ENCODE assay signal across 10 cellular contexts in genomic region chr2:41782306-41783158, GRCh38.
A peak's percentile ranks its signal among the peaks of the same experiment; 100 is the strongest.
DNase-seq lines count a peak whose midpoint lies in the region; ATAC-seq and TF ChIP-seq lines count a peak whose summit lies in the region.
"Had no signal": no experiment of that assay in that cellular context is flagged by ENCODE, and none has a peak within 500 bp of the region (broad histone marks: within the 10 kb centered on the region; RNA-seq: fewer than 3 reads in every experiment).

No MANE protein-coding gene starts in this region.

- no peaks in the 10 kb centered on the region for H3K27me3 ChIP-seq in cardiac muscle cell
- no peaks in the 10 kb centered on the region for H3K27me3 ChIP-seq in right atrium auricular region

- H3K4me1 ChIP-seq in cardiac muscle cell (ENCODE audit: low read depth), result no peaks in the 10 kb centered on the region
- no peaks in the 10 kb centered on the region for H3K4me1 ChIP-seq in right atrium auricular region

- H3K36me3 ChIP-seq in cardiac muscle cell (no peaks in the 10 kb centered on the region), right atrium auricular region (no peaks in the 10 kb centered on the region)

- no peaks in the 10 kb centered on the region for H3K4me1 Mint-ChIP-seq in activated naive CD8-positive, alpha-beta T cell treated with anti-CD3 and anti-CD28 coated beads for 36 hours

- H3K9me3 ChIP-seq in cardiac muscle cell (ENCODE audit: low read depth) (no peaks in the 10 kb centered on the region), right atrium auricular region (no peaks in the 10 kb centered on the region)

- no peak overlapping the region for H3K4me3 ChIP-seq in cardiac muscle cell
- H3K4me3 ChIP-seq in right atrium auricular region, result no peak overlapping the region

- H3K36me3 Mint-ChIP-seq in activated naive CD8-positive, alpha-beta T cell treated with anti-CD3 and anti-CD28 coated beads for 36 hours, result no peaks in the 10 kb centered on the region

- H3K4me3 Mint-ChIP-seq in activated naive CD8-positive, alpha-beta T cell treated with anti-CD3 and anti-CD28 coated beads for 36 hours, result no peak overlapping the region
- H3K4me3 Mint-ChIP-seq: dendritic cell treated with granulocyte-macrophage colony-stimulating factor and Interleukin-4, amounts not matched to agents 40 ng/mL and 50 ng/mL, for 4 days; stimulated activated naive CD8-positive, alpha-beta T cell treated with anti-CD3 and anti-CD28 coated beads, Interleukin-15, Interleukin-2, amounts not matched to agents 100 ng/mL and 50 ng/mL, for 24 hours had no signal

- H3K9me3 Mint-ChIP-seq in activated naive CD8-positive, alpha-beta T cell treated with anti-CD3 and anti-CD28 coated beads for 36 hours, result no peaks in the 10 kb centered on the region
- H3K9me3 Mint-ChIP-seq: dendritic cell treated with granulocyte-macrophage colony-stimulating factor and Interleukin-4, amounts not matched to agents 40 ng/mL and 50 ng/mL, for 4 days; stimulated activated naive CD8-positive, alpha-beta T cell treated with anti-CD3 and anti-CD28 coated beads, Interleukin-15, Interleukin-2, amounts not matched to agents 100 ng/mL and 50 ng/mL, for 24 hours had no signal

- no peak for ATAC-seq in Right ventricle myocardium inferior
- peak; percentile 58 for ATAC-seq in HG02610 (IDR thresholded peaks at IDR 0.05; ENCODE audit: unreplicated experiment)

- no peak overlapping the region for H3K27ac Mint-ChIP-seq in activated naive CD8-positive, alpha-beta T cell treated with anti-CD3 and anti-CD28 coated beads for 36 hours
- H3K27ac Mint-ChIP-seq: dendritic cell treated with granulocyte-macrophage colony-stimulating factor and Interleukin-4, amounts not matched to agents 40 ng/mL and 50 ng/mL, for 4 days; stimulated activated naive CD8-positive, alpha-beta T cell treated with anti-CD3 and anti-CD28 coated beads, Interleukin-15, Interleukin-2, amounts not matched to agents 100 ng/mL and 50 ng/mL, for 24 hours had no signal

- H3K27ac ChIP-seq in cardiac muscle cell (no peak overlapping the region), right atrium auricular region (no peak overlapping the region)

- peak; percentile 54 for DNase-seq in cardiac muscle cell (ENCODE audit: low read depth in 1 of 2, low spot score in 1 of 2)
- DNase-seq in Right ventricle myocardium inferior (ENCODE audit: missing footprints), result no peak
- DNase-seq in NCI-H2227 treated with DMSO at 0.1 percent for 48 hours (lab: John Stamatoyannopoulos, UW), result peak; percentile 62
- DNase-seq in activated naive CD8-positive, alpha-beta T cell treated with anti-CD3 and anti-CD28 coated beads for 36 hours, result peak; percentile 5
- no peak for DNase-seq in right atrium auricular region (ENCODE audit: low spot score)
- DNase-seq in smooth muscle cell of the brain vasculature (ENCODE audit: low read depth, low spot score), result peak; percentile 15
- no peak for DNase-seq in NCI-H524 treated with DMSO at 0.1 percent for 48 hours (lab: John Stamatoyannopoulos, UW)

- intact Hi-C loops in Right ventricle myocardium inferior (cut with DNase I), result loop anchor here (5.0 kb wide), 1 partner anchor 375 kb away; no protein-coding TSS in a partner anchor

- peak; percentile 74 for TF ChIP-seq CTCF in cardiac muscle cell (IDR thresholded peaks at IDR 0.05; ENCODE audit: low read depth, low read length)
- peak; percentile 75 to 88 for TF ChIP-seq CTCF in right atrium auricular region (IDR thresholded peaks at IDR 0.05)

- peaks cover 4% of the 10 kb centered on the region for H3K27me3 Mint-ChIP-seq in activated naive CD8-positive, alpha-beta T cell treated with anti-CD3 and anti-CD28 coated beads for 36 hours

Comparison
In these comparisons a context has a peak if more than half of its experiments do, and no peak if none do; other contexts are left out.
1. DNase-seq: peak in cardiac muscle cell (2 of 2), NCI-H2227 treated with DMSO at 0.1 percent for 48 hours (single experiment), activated naive CD8-positive, alpha-beta T cell treated with anti-CD3 and anti-CD28 coated beads for 36 hours (single experiment) and smooth muscle cell of the brain vasculature (single experiment); none in Right ventricle myocardium inferior (single experiment), right atrium auricular region (single experiment) and NCI-H524 treated with DMSO at 0.1 percent for 48 hours (single experiment).